In the genomic region with DNA sequence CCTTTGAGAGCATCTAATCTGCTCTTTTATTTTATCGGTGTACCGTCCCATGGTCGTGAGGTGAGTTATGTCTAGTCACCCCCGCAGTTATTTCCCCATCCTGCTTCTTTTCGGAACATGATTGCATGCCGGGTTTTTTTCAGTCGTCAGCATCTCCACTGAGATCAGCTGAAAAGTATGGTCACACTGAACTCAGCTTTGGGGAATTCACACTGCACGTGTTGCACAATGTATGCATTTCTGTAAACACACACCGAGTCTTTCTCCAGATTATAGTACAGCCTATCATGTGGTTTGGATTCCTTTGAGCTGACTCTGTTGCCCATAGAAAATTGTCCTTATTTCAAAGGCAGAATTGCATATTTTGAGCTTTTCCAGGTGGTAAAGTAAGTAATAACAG, we compare ENCODE assay signal across 10 cellular contexts. TPM values are rescaled to one million over a fixed set of nuclear protein-coding genes. Genes with fewer than 3 reads are reported as not detected.
DNase-seq lines count a peak whose midpoint lies in the region; ATAC-seq, FAIRE-seq and TF ChIP-seq lines count a peak whose summit lies in the region.
"Had no signal": no experiment of that assay in that cellular context is flagged by ENCODE, and none has a peak within 500 bp of the region (broad histone marks: within the 10 kb centered on the region; RNA-seq: fewer than 3 reads in every experiment).

No MANE protein-coding gene starts in this region.

- H4K20me1 ChIP-seq in PC-3 (ENCODE audit: low read length) = no peaks in the 10 kb centered on the region
- no peaks in the 10 kb centered on the region for H4K20me1 ChIP-seq in fibroblast of lung (ENCODE audit: control insufficient read depth, extremely low read depth, insufficient read depth, low read length)
- H4K20me1 ChIP-seq in smooth muscle cell (ENCODE audit: low read depth) = no peaks in the 10 kb centered on the region

- no peak for TF ChIP-seq POLR2A in tibial nerve (IDR thresholded peaks at IDR 0.05)
- TF ChIP-seq POLR2A in suprapubic skin (IDR thresholded peaks at IDR 0.05) = no peak

- H3K27me3 ChIP-seq in PC-3 (ENCODE audit: low read length) = peaks cover 19% of the 10 kb centered on the region
- no peaks in the 10 kb centered on the region for H3K27me3 ChIP-seq in fibroblast of lung (ENCODE audit: control insufficient read depth, insufficient read depth, low read length)
- H3K27me3 ChIP-seq in smooth muscle cell (ENCODE audit: low read depth) = no peaks in the 10 kb centered on the region
- H3K27me3 ChIP-seq in tibial nerve = peaks cover 0 to 4% of the 10 kb centered on the region in 2 donors
- H3K27me3 ChIP-seq in suprapubic skin = peaks cover 15% of the 10 kb centered on the region

- TF ChIP-seq EP300 in tibial nerve (IDR thresholded peaks at IDR 0.05) = peak in 1 of 2 donors; percentile 72
- no peak for TF ChIP-seq EP300 in suprapubic skin (IDR thresholded peaks at IDR 0.05)

- CTCF ChIA-PET in PC-3 (lab: Charles Lee) = interaction anchor here (0.6 kb wide), 1 partner anchor 787 kb away, joined by 3 read pairs; no protein-coding TSS in a partner anchor

- ATAC-seq in PC-3 = no peak

- no peak overlapping the region for H3K4me2 ChIP-seq in PC-3 (ENCODE audit: low read length)
- peak overlapping the region; percentile 55 for H3K4me2 ChIP-seq in fibroblast of lung (ENCODE audit: extremely low read depth, insufficient read depth, low read length)
- peak overlapping the region; percentile 37 for H3K4me2 ChIP-seq in smooth muscle cell

- H3K4me3 ChIP-seq in PC-3 (ENCODE audit: low read length) (no peak overlapping the region), fibroblast of lung (replicated peaks in 1 of 4; ENCODE audit: control extremely low read depth in 1 of 4, insufficient read depth in 1 of 4, low read depth in 3 of 4, low read length in 4 of 4) (peak overlapping the region in 1 of 4 experiments; percentile 34), smooth muscle cell (no peak overlapping the region), tibial nerve (no peak overlapping the region), suprapubic skin (no peak overlapping the region)
- H3K4me3 ChIP-seq: SJSA1 had no signal

- 8% methylated on average over 9 of the region's 9 CpGs for WGBS in smooth muscle cell (ENCODE audit: low lambda C conversion rate)
- 56% methylated on average over 9 of the region's 9 CpGs for WGBS in tibial nerve, 2 donors
- 73% methylated on average over 9 of the region's 9 CpGs for WGBS in suprapubic skin

- TF ChIP-seq CTCF in PC-3 (conservative IDR thresholded peaks at IDR 0.05; ENCODE audit: low read depth, low read length) = no peak
- no peak for TF ChIP-seq CTCF in fibroblast of lung (conservative IDR thresholded peaks at IDR 0.05 in 1 of 2, IDR thresholded peaks at IDR 0.05 in 1 of 2; ENCODE audit: low read depth in 1 of 2, low read length in 2 of 2)
- TF ChIP-seq CTCF in smooth muscle cell (IDR thresholded peaks at IDR 0.05; ENCODE audit: borderline replicate concordance, insufficient read depth, poor library complexity, severe bottlenecking) = no peak
- no peak for TF ChIP-seq CTCF in tibial nerve (IDR thresholded peaks at IDR 0.05)
- no peak for TF ChIP-seq CTCF in suprapubic skin (IDR thresholded peaks at IDR 0.05)

- H3K27ac ChIP-seq in PC-3 (ENCODE audit: low read length) = no peak overlapping the region
- H3K27ac ChIP-seq in fibroblast of lung (ENCODE audit: insufficient read depth, low read length) = no peak overlapping the region
- peak overlapping the region; percentile 69 for H3K27ac ChIP-seq in smooth muscle cell (ENCODE audit: low read depth)
- no peak overlapping the region for H3K27ac ChIP-seq in tibial nerve
- H3K27ac ChIP-seq in suprapubic skin = no peak overlapping the region
- H3K27ac ChIP-seq: SJSA1 had no signal

- POLR2A ChIA-PET in PC-3 (lab: Charles Lee; ENCODE audit: unreplicated experiment) = no interaction called here

- peaks cover 25% of the 10 kb centered on the region for H3K4me1 ChIP-seq in PC-3 (ENCODE audit: insufficient read depth, low read length)
- H3K4me1 ChIP-seq in fibroblast of lung (ENCODE audit: control insufficient read depth, extremely low read depth, insufficient read depth, low read length) = peaks cover 3% of the 10 kb centered on the region
- H3K4me1 ChIP-seq in smooth muscle cell (ENCODE audit: low read depth) = peaks cover 23% of the 10 kb centered on the region
- peaks cover 0 to 8% (median 4%) of the 10 kb centered on the region in 4 donors for H3K4me1 ChIP-seq in tibial nerve
- no peaks in the 10 kb centered on the region for H3K4me1 ChIP-seq in suprapubic skin

- DNase-seq in GM18507 (ENCODE audit: extremely low spot score, insufficient read length, low read depth) = no peak
- peak; percentile 60 for DNase-seq in PC-3
- peak; percentile 91 to 99 for DNase-seq in fibroblast of lung (ENCODE audit: low read depth in 2 of 2)
- DNase-seq in smooth muscle cell (lab: John Stamatoyannopoulos, UW; ENCODE audit: unreplicated experiment) = no peak
- DNase-seq in tibial nerve (ENCODE audit: low spot score in 2 of 2) = no peak
- DNase-seq in suprapubic skin (ENCODE audit: low spot score in 2 of 2) = no peak
- no peak for DNase-seq in NCI-H1417 (lab: John Stamatoyannopoulos, UW)
- no peak for DNase-seq in NCI-H1436 treated with DMSO at 0.1 percent for 48 hours (lab: John Stamatoyannopoulos, UW)
- DNase-seq: activated effector memory CD4-positive, alpha-beta T cell treated with anti-CD3 and anti-CD28 coated beads, Interleukin-2, amount 50 U/mL, for 16 hours had no signal

- intact Hi-C loops in PC-3 (cut with micrococcal nuclease) = no loop called here

- H3K9me3 ChIP-seq in PC-3 (ENCODE audit: low read length) (no peaks in the 10 kb centered on the region), fibroblast of lung (ENCODE audit: control insufficient read depth, insufficient read depth, low read depth, low read length) (no peaks in the 10 kb centered on the region), smooth muscle cell (replicated peaks; ENCODE audit: low read depth) (no peaks in the 10 kb centered on the region), tibial nerve (peaks cover 0 to 6% (median 0%) of the 10 kb centered on the region in 4 donors), suprapubic skin (no peaks in the 10 kb centered on the region)
- H3K9me3 ChIP-seq: SJSA1 had no signal

- no peaks in the 10 kb centered on the region for H3K79me2 ChIP-seq in PC-3 (ENCODE audit: low read length)
- H3K79me2 ChIP-seq in fibroblast of lung (ENCODE audit: control insufficient read depth, insufficient read depth, low read length) = no peaks in the 10 kb centered on the region
- no peaks in the 10 kb centered on the region for H3K79me2 ChIP-seq in smooth muscle cell (ENCODE audit: low read depth)

- H3K36me3 ChIP-seq in PC-3 (ENCODE audit: low read depth, low read length) (no peaks in the 10 kb centered on the region), fibroblast of lung (ENCODE audit: control insufficient read depth, insufficient read depth, low read length) (no peaks in the 10 kb centered on the region), smooth muscle cell (ENCODE audit: low read depth) (no peaks in the 10 kb centered on the region), tibial nerve (no peaks in the 10 kb centered on the region), suprapubic skin (no peaks in the 10 kb centered on the region)
- H3K36me3 ChIP-seq: SJSA1 had no signal

- peak; percentile 49 for FAIRE-seq in GM18507 (lab: Jason Lieb, UNC)

- H3F3A ChIP-seq in PC-3 (ENCODE audit: low read length, unreplicated experiment) (no peaks in the 10 kb centered on the region), smooth muscle cell (ENCODE audit: low read depth) (peaks cover 12% of the 10 kb centered on the region)

- H2AFZ ChIP-seq in PC-3 (ENCODE audit: low read length) (no peak overlapping the region), fibroblast of lung (ENCODE audit: low read length) (no peak overlapping the region), smooth muscle cell (ENCODE audit: low read depth) (no peak overlapping the region)

- H3K9ac ChIP-seq in PC-3 (ENCODE audit: low read length) (no peak overlapping the region), fibroblast of lung (ENCODE audit: insufficient read depth, low read length) (no peak overlapping the region), smooth muscle cell (ENCODE audit: low read depth) (peak overlapping the region; percentile 36)

- BruUV-seq in PC-3 (replicated peaks; lab: Mats Ljungman, UMichigan) = no TSS peak

- H3K9me2 ChIP-seq in PC-3 (replicated peaks; ENCODE audit: low read length) = no peaks in the 10 kb centered on the region

RNA-seq across cellular contexts. Expression of a gene that starts 24.6 kb away (rescaled TPM):
- total RNA-seq in PC-3 (2014; rRNA removed) (0.15 TPM in 1 of 2 replicates, not detected in the other), fibroblast of lung (49.6 and 86.9 TPM in 2 replicates), smooth muscle cell (0.49 and 0.81 TPM in 2 replicates), tibial nerve (10 to 100 TPM in 2 of 4 donors, 1 to 10 TPM in 2; 9.0 to 20.8 (median 11.4) TPM), suprapubic skin (10 to 100 TPM in 3 of 4 donors, 1 to 10 TPM in 1; 8.1 to 30.9 (median 15.3) TPM)
- polyA plus RNA-seq in fibroblast of lung (3.8 and 15.1 TPM in 2 replicates), smooth muscle cell (0.66 and 0.70 TPM in 2 replicates)
- polyA plus RNA-seq in fibroblast of lung (2012) = 2.3 and 10.4 TPM in 2 replicates
- 1.5 and 29.2 TPM in 2 replicates for polyA minus RNA-seq in fibroblast of lung (ENCODE audit: low replicate concordance)

Comparison
In these comparisons a context has a peak if more than half of its experiments do, and no peak if none do; other contexts are left out.
1. DNase-seq: peak in PC-3 (single experiment) and fibroblast of lung (2 of 2); none in GM18507 (single experiment), smooth muscle cell (single experiment), tibial nerve (0 of 2), suprapubic skin (0 of 2), NCI-H1417 (0 of 3) and NCI-H1436 treated with DMSO at 0.1 percent for 48 hours (single experiment).